8 cellular contexts compared by ENCODE assay signal in genomic region chr13:79973533-79973963, GRCh38.
DNase-seq lines count a peak whose midpoint lies in the region; ATAC-seq and TF ChIP-seq lines count a peak whose summit lies in the region.

No MANE protein-coding gene starts in this region.

- TF ChIP-seq CTCF in foreskin fibroblast (IDR thresholded peaks at IDR 0.05; ENCODE audit: low read depth, low read length): peak; percentile 34
- TF ChIP-seq CTCF in upper lobe of left lung (IDR thresholded peaks at IDR 0.05): peak in 5 of 6 experiments; percentile 5 to 45 (median 29)
- peak in 1 of 4 experiments; percentile 12 for TF ChIP-seq CTCF in prostate gland (IDR thresholded peaks at IDR 0.05)

- CTCF ChIA-PET in HEK293T (lab: Yijun Ruan, JAX): interaction anchor here (0.6 to 1.3 kb wide), 5 partner anchors 10 to 1167 kb away, joined by 3 to 4 read pairs (median 3); no protein-coding TSS in a partner anchor

- DNase-seq in HEK293T (ENCODE audit: extremely low spot score) (peak; percentile 50), MV-4-11 (lab: John Stamatoyannopoulos, UW) (peak; percentile 13), foreskin fibroblast (no peak), upper lobe of left lung (no peak), ecto neural progenitor cell (ENCODE audit: low spot score) (no peak), posterior vena cava (ENCODE audit: low spot score) (no peak), prostate gland (ENCODE audit: low spot score) (no peak)

- H3K9me3 ChIP-seq in upper lobe of left lung (no peaks in the 10 kb centered on the region), prostate gland (no peaks in the 10 kb centered on the region)

- POLR2A ChIA-PET in HEK293T (lab: Yijun Ruan, JAX): no interaction called here

- no peak overlapping the region for H3K27ac ChIP-seq in upper lobe of left lung
- no peak overlapping the region for H3K27ac ChIP-seq in prostate gland

- H3K27me3 ChIP-seq in upper lobe of left lung: no peaks in the 10 kb centered on the region
- H3K27me3 ChIP-seq in prostate gland (replicated peaks; ENCODE audit: insufficient read depth): no peaks in the 10 kb centered on the region

- no peak for TF ChIP-seq EP300 in upper lobe of left lung (IDR thresholded peaks at IDR 0.05)

- intact Hi-C loops in posterior vena cava (cut with DNase I) (no loop called here), prostate gland (cut with DNase I) (no loop called here)

- ATAC-seq in GM18517 (IDR thresholded peaks at IDR 0.05; ENCODE audit: unreplicated experiment) (peak; percentile 93), upper lobe of left lung (ENCODE audit: low FRiP score in 2 of 2) (no peak)

- WGBS in upper lobe of left lung, 2 donors: 72 to 79% methylated on average over 4 of the region's 4 CpGs
- WGBS in prostate gland: 86% methylated on average over 4 of the region's 4 CpGs

- H3K36me3 ChIP-seq in upper lobe of left lung (no peaks in the 10 kb centered on the region), prostate gland (no peaks in the 10 kb centered on the region)

- H3K4me1 ChIP-seq in upper lobe of left lung (no peaks in the 10 kb centered on the region), prostate gland (replicated peaks) (no peaks in the 10 kb centered on the region)

- no peak overlapping the region for H3K4me3 ChIP-seq in foreskin fibroblast (ENCODE audit: low read depth in 1 of 2, low read length in 2 of 2)
- no peak overlapping the region for H3K4me3 ChIP-seq in upper lobe of left lung
- H3K4me3 ChIP-seq in prostate gland: no peak overlapping the region

- no peak for TF ChIP-seq POLR2A in upper lobe of left lung (IDR thresholded peaks at IDR 0.05)
- TF ChIP-seq POLR2A in prostate gland (IDR thresholded peaks at IDR 0.05): no peak

TF ChIP-seq in HEK293T, 16 proteins besides CTCF, POLR2A, EP300 and RAD21:
- TF ChIP-seq ZNF384 (IDR thresholded peaks at IDR 0.05) (peak; percentile 94), SUZ12 (IDR thresholded peaks at IDR 0.05) (no peak)
TF ChIP-seq in HEK293T: peak in this region for 1.

Comparison
In these comparisons a context has a peak if more than half of its experiments do, and no peak if none do; other contexts are left out.
1. DNase-seq: peak in HEK293T (single experiment) and MV-4-11 (single experiment); none in foreskin fibroblast (0 of 2), upper lobe of left lung (0 of 2), ecto neural progenitor cell (single experiment), posterior vena cava (single experiment) and prostate gland (single experiment).